Comparison of ENCODE assay signal across 8 cellular contexts in genomic region chr10:97195654-97196212, GRCh38. TPM values are rescaled to one million over a fixed set of nuclear protein-coding genes. Genes with fewer than 3 reads are reported as not detected.
DNase-seq lines count a peak whose midpoint lies in the region; ATAC-seq and TF ChIP-seq lines count a peak whose summit lies in the region.

No MANE protein-coding gene starts in this region.

- H3K4me1 Mint-ChIP-seq in activated naive CD4-positive, alpha-beta T cell treated with anti-CD3 and anti-CD28 coated beads, Interleukin-2, amount 10 ng/mL, durations not matched to agents 7 days and 5 days: peaks cover 17% of the 10 kb centered on the region
- peaks cover 20% of the 10 kb centered on the region for H3K4me1 Mint-ChIP-seq in type B pancreatic cell (ENCODE audit: unreplicated experiment)

- ATAC-seq in right lobe of liver: peak in 1 of 4 donors; percentile 18
- ATAC-seq in HG02938 (IDR thresholded peaks at IDR 0.05; ENCODE audit: unreplicated experiment): no peak

- no peak overlapping the region for H3K27ac Mint-ChIP-seq in activated naive CD4-positive, alpha-beta T cell treated with anti-CD3 and anti-CD28 coated beads, Interleukin-2, amount 10 ng/mL, durations not matched to agents 7 days and 5 days
- peak overlapping the region; percentile 59 for H3K27ac Mint-ChIP-seq in type B pancreatic cell

- TF ChIP-seq POLR2A in right lobe of liver (IDR thresholded peaks at IDR 0.05): no peak

- CTCF ChIA-PET in activated naive CD4-positive, alpha-beta T cell treated with anti-CD3 and anti-CD28 coated beads, Interleukin-2, amount 10 ng/mL, durations not matched to agents 7 days and 5 days (lab: Charles Lee): interaction anchor here (0.9 to 8.2 kb wide), 7 partner anchors 11 to 698 kb away, joined by 3 to 99 read pairs (median 10); no protein-coding TSS in a partner anchor

- H3K27me3 ChIP-seq in ascending aorta: peaks cover 4% of the 10 kb centered on the region
- H3K27me3 ChIP-seq in right lobe of liver: peaks cover 0 to 7% of the 10 kb centered on the region in 2 donors

- H3K4me1 ChIP-seq in ascending aorta (peaks cover 0 to 3% of the 10 kb centered on the region in 2 donors), right lobe of liver (peaks cover 0 to 5% (median 0%) of the 10 kb centered on the region in 4 donors)

- peak overlapping the region; percentile 72 for H3K4me3 Mint-ChIP-seq in activated naive CD4-positive, alpha-beta T cell treated with anti-CD3 and anti-CD28 coated beads, Interleukin-2, amount 10 ng/mL, durations not matched to agents 7 days and 5 days
- H3K4me3 Mint-ChIP-seq in type B pancreatic cell: peak overlapping the region; percentile 86

- peaks cover 67% of the 10 kb centered on the region for H3K27me3 Mint-ChIP-seq in activated naive CD4-positive, alpha-beta T cell treated with anti-CD3 and anti-CD28 coated beads, Interleukin-2, amount 10 ng/mL, durations not matched to agents 7 days and 5 days
- H3K27me3 Mint-ChIP-seq in type B pancreatic cell: peaks cover 54% of the 10 kb centered on the region

- 10% methylated on average over 2 of the region's 11 CpGs for WGBS in right lobe of liver (ENCODE audit: insufficient coverage, low coverage, low lambda C conversion rate, missing lambda C conversion rate)

- H3K27ac ChIP-seq in ascending aorta (no peak overlapping the region), right lobe of liver (no peak overlapping the region)

- DNase-seq in activated naive CD4-positive, alpha-beta T cell treated with anti-CD3 and anti-CD28 coated beads, Interleukin-2, amount 10 ng/mL, durations not matched to agents 7 days and 5 days: no peak
- DNase-seq in activated naive CD4-positive, alpha-beta T cell (lab: John Stamatoyannopoulos, UW): no peak
- DNase-seq in ascending aorta (ENCODE audit: low spot score in 2 of 2) (no peak), right lobe of liver (peak in 1 of 3 donors; percentile 4), type B pancreatic cell (ENCODE audit: extremely low spot score, unreplicated experiment) (no peak), HCEC 1CT (no peak), ecto neural progenitor cell (ENCODE audit: low spot score) (no peak)

- H3K36me3 Mint-ChIP-seq in activated naive CD4-positive, alpha-beta T cell treated with anti-CD3 and anti-CD28 coated beads, Interleukin-2, amount 10 ng/mL, durations not matched to agents 7 days and 5 days: no peaks in the 10 kb centered on the region
- no peaks in the 10 kb centered on the region for H3K36me3 Mint-ChIP-seq in type B pancreatic cell

- TF ChIP-seq CTCF in ascending aorta (IDR thresholded peaks at IDR 0.05) (no peak), right lobe of liver (IDR thresholded peaks at IDR 0.05) (no peak), type B pancreatic cell (conservative IDR thresholded peaks at IDR 0.05) (no peak)

- H3K9me3 ChIP-seq in ascending aorta (no peaks in the 10 kb centered on the region), right lobe of liver (no peaks in the 10 kb centered on the region)

- H3K36me3 ChIP-seq in ascending aorta (no peaks in the 10 kb centered on the region), right lobe of liver (no peaks in the 10 kb centered on the region)

- intact Hi-C loops in ascending aorta (cut with DNase I) (no loop called here), right lobe of liver (cut with DNase I) (no loop called here)

- H3K9me3 Mint-ChIP-seq in activated naive CD4-positive, alpha-beta T cell treated with anti-CD3 and anti-CD28 coated beads, Interleukin-2, amount 10 ng/mL, durations not matched to agents 7 days and 5 days: no peaks in the 10 kb centered on the region
- no peaks in the 10 kb centered on the region for H3K9me3 Mint-ChIP-seq in type B pancreatic cell

- H3K4me3 ChIP-seq in ascending aorta (peak overlapping the region; percentile 48 to 70), right lobe of liver (peak overlapping the region; percentile 26 to 42 (median 29))

RNA-seq across cellular contexts. Expression of gene SLIT1, which starts 10.0 kb away (rescaled TPM):
- total RNA-seq in ascending aorta: not detected
- total RNA-seq in right lobe of liver: under 1 TPM in 5 of 6 experiments, not detected in 1; 0.04 to 0.29 (median 0.12) TPM
- 2.2 and 55.7 TPM in 2 replicates for total RNA-seq in type B pancreatic cell (ENCODE audit: low replicate concordance)
